9 cellular contexts compared by ENCODE assay signal in genomic region chr7:50266893-50267386, GRCh38. TPM values are rescaled to one million over a fixed set of nuclear protein-coding genes. Genes with fewer than 3 reads are reported as not detected.
DNase-seq lines count a peak whose midpoint lies in the region; ATAC-seq and TF ChIP-seq lines count a peak whose summit lies in the region.
"Had no signal": no experiment of that assay in that cellular context is flagged by ENCODE, and none has a peak within 500 bp of the region (broad histone marks: within the 10 kb centered on the region; RNA-seq: fewer than 3 reads in every experiment).

No MANE protein-coding gene starts in this region.

- intact Hi-C loops in heart left ventricle (cut with DNase I), result no loop called here

- TF ChIP-seq POLR2A in heart left ventricle (IDR thresholded peaks at IDR 0.05), result no peak

- peak overlapping the region in 1 of 12 donors; percentile 25 for H3K4me3 ChIP-seq in heart left ventricle

- WGBS in heart left ventricle, 4 donors, result 52 to 56% (median 54%) methylated on average over 8 of the region's 8 CpGs

- H3K36me3 ChIP-seq in heart left ventricle, result no peaks in the 10 kb centered on the region

- ATAC-seq in HG03565 (IDR thresholded peaks at IDR 0.05; ENCODE audit: unreplicated experiment), result peak; percentile 48
- peak in 2 of 4 donors; percentile 37 to 68 for ATAC-seq in heart left ventricle
- peak; percentile 71 for ATAC-seq in stimulated activated naive CD8-positive, alpha-beta T cell treated with anti-CD3 and anti-CD28 coated beads, Interleukin-15, Interleukin-2, amounts not matched to agents 100 U/mL and 50 U/mL, for 24 hours
- no peak for ATAC-seq in foreskin keratinocyte
- ATAC-seq in left lobe of liver, result no peak

- peak overlapping the region in 1 of 12 donors; percentile 83 for H3K27ac ChIP-seq in heart left ventricle
- H3K27ac ChIP-seq in foreskin keratinocyte, result no peak overlapping the region
- H3K27ac ChIP-seq: 22Rv1 had no signal

- H3K27me3 ChIP-seq in heart left ventricle, result peaks cover 0 to 7% (median 0%) of the 10 kb centered on the region in 9 donors
- H3K27me3 ChIP-seq in foreskin keratinocyte, result no peaks in the 10 kb centered on the region

- H3K4me1 ChIP-seq in heart left ventricle (peaks cover 0 to 88% (median 0%) of the 10 kb centered on the region in 12 donors), foreskin keratinocyte (no peaks in the 10 kb centered on the region)

- H3K9me3 ChIP-seq in heart left ventricle, result no peaks in the 10 kb centered on the region

- TF ChIP-seq CTCF in heart left ventricle (IDR thresholded peaks at IDR 0.05) (no peak), foreskin keratinocyte (conservative IDR thresholded peaks at IDR 0.05) (no peak)

- peak; percentile 0 for DNase-seq in NCI-H510A (lab: John Stamatoyannopoulos, UW)
- DNase-seq in NCI-H510A treated with DMSO at 0.1 percent for 48 hours (lab: John Stamatoyannopoulos, UW), result no peak
- DNase-seq in activated CD4-positive, alpha-beta T cell treated with anti-CD3 and anti-CD28 coated beads for 4 hours, result peak; percentile 77 to 80
- DNase-seq in heart left ventricle, result peak in 3 of 5 donors; percentile 31 to 67 (median 33)
- peak; percentile 83 for DNase-seq in stimulated activated naive CD8-positive, alpha-beta T cell treated with anti-CD3 and anti-CD28 coated beads, Interleukin-15, Interleukin-2, amounts not matched to agents 100 U/mL and 50 U/mL, for 24 hours
- no peak for DNase-seq in foreskin keratinocyte
- no peak for DNase-seq in left lobe of liver (ENCODE audit: low spot score)

RNA-seq across cellular contexts. Expression of gene IKZF1, which starts 37.6 kb away (rescaled TPM):
- total RNA-seq in heart left ventricle (10 to 100 TPM in 2 of 9 donors, 1 to 10 TPM in 6, under 1 TPM in 1; 0.90 to 27.8 (median 3.2) TPM), foreskin keratinocyte (not detected in 2 replicates), left lobe of liver (2.8 TPM)
- polyA plus RNA-seq in heart left ventricle (under 1 TPM; 0.30 to 0.82 TPM), foreskin keratinocyte (not detected in 2 replicates)

Comparison
In these comparisons a context has a peak if more than half of its experiments do, and no peak if none do; other contexts are left out.
1. DNase-seq: peak in NCI-H510A (single experiment), activated CD4-positive, alpha-beta T cell treated with anti-CD3 and anti-CD28 coated beads for 4 hours (2 of 2), heart left ventricle (3 of 5) and stimulated activated naive CD8-positive, alpha-beta T cell treated with anti-CD3 and anti-CD28 coated beads, Interleukin-15, Interleukin-2, amounts not matched to agents 100 U/mL and 50 U/mL, for 24 hours (single experiment); none in NCI-H510A treated with DMSO at 0.1 percent for 48 hours (single experiment), foreskin keratinocyte (0 of 2) and left lobe of liver (single experiment).
2. ATAC-seq: peak in HG03565 (single experiment) and stimulated activated naive CD8-positive, alpha-beta T cell treated with anti-CD3 and anti-CD28 coated beads, Interleukin-15, Interleukin-2, amounts not matched to agents 100 U/mL and 50 U/mL, for 24 hours (single experiment); none in foreskin keratinocyte (single experiment) and left lobe of liver (single experiment).